In the genomic region with DNA sequence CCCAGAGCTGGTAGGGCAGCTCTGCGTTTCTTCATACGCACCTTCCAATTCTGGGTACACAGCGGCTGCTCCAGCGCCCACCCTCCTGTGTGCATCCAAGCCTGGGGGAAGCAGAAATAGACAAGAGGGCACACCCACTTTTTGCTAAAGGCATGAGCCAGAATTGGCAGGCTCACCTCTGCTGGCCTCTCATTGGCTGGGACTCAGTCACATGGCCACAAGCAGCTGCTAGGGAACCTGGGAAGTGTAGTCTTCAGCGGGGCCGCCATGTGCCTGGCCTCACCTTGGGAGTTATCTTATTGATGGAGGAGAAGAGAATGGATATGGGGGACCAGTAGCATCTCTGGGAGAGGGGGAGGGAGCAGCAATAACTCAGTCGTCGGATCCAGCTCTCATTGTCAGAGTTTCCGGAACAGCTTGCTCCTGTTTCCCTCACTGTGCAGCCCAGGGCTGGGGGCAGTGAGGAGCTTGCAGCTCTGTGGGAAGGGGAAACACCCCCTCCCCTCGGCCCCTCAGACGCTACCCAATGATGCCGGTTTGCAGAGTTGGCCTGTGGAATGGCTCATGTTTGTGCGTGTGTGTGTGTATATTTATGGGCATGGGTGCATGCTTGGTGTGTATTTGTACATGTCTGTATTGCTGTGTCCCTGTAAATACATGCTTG, we compare ENCODE assay signal across 8 cellular contexts. TPM values are rescaled to one million over a fixed set of nuclear protein-coding genes. Genes with fewer than 3 reads are reported as not detected.
DNase-seq lines count a peak whose midpoint lies in the region; ATAC-seq and TF ChIP-seq lines count a peak whose summit lies in the region.

No MANE protein-coding gene starts in this region.

- H3K27ac ChIP-seq in BLaER1 (0 out of 2 replicates have a peak overlapping the region, but pooled peaks have one; percentile 27), SJSA1 (no peak overlapping the region), uterus (no peak overlapping the region)

- peaks cover 16% of the 10 kb centered on the region for H3K36me3 ChIP-seq in BLaER1
- no peaks in the 10 kb centered on the region for H3K36me3 ChIP-seq in MG63
- no peaks in the 10 kb centered on the region for H3K36me3 ChIP-seq in SJSA1
- H3K36me3 ChIP-seq in uterus, result no peaks in the 10 kb centered on the region

- intact Hi-C loops in posterior cingulate gyrus (cut with DNase I) (loop anchor here (5.0 kb wide), 1 partner anchor 37 kb away; no protein-coding TSS in a partner anchor), uterus (cut with DNase I; ENCODE audit: low total_unique reads) (no loop called here)

- no peaks in the 10 kb centered on the region for H4K20me1 ChIP-seq in BLaER1

- TF ChIP-seq CTCF in uterus (IDR thresholded peaks at IDR 0.05), result no peak

- peak; percentile 70 for ATAC-seq in GM21390 (IDR thresholded peaks at IDR 0.05; ENCODE audit: unreplicated experiment)

- TF ChIP-seq POLR2A in uterus (IDR thresholded peaks at IDR 0.05), result no peak

- H3K4me3 ChIP-seq in BLaER1 (peak overlapping the region; percentile 20; the same call in 1 of the 2 replicates), MG63 (no peak overlapping the region), SJSA1 (no peak overlapping the region), uterus (no peak overlapping the region)

- peak overlapping the region; percentile 76 for H3K4me2 ChIP-seq in BLaER1

- H3K27me3 ChIP-seq in BLaER1 (no peaks in the 10 kb centered on the region), MG63 (no peaks in the 10 kb centered on the region), SJSA1 (replicated peaks) (no peaks in the 10 kb centered on the region), uterus (no peaks in the 10 kb centered on the region)

- H3K4me1 ChIP-seq in BLaER1 (peaks cover 29% of the 10 kb centered on the region), SJSA1 (replicated peaks) (peaks cover 29% of the 10 kb centered on the region), uterus (no peaks in the 10 kb centered on the region)

- DNase-seq in MG63 (peak; percentile 71), SJSA1 (ENCODE audit: low read depth in 1 of 2, low spot score in 2 of 2) (peak; percentile 40 to 71), glomerular visceral epithelial cell (ENCODE audit: extremely low spot score) (peak; percentile 42), posterior cingulate gyrus (peak; percentile 73 to 98 (median 88)), uterus (peak; percentile 72 to 73)
- peak; percentile 93 for DNase-seq in activated effector memory CD4-positive, alpha-beta T cell treated with anti-CD3 and anti-CD28 coated beads, Interleukin-2, amount 50 U/mL, for 16 hours

- H3K9me3 ChIP-seq in BLaER1 (no peaks in the 10 kb centered on the region), MG63 (no peaks in the 10 kb centered on the region), SJSA1 (replicated peaks) (no peaks in the 10 kb centered on the region), uterus (no peaks in the 10 kb centered on the region)

- H3K9ac ChIP-seq in BLaER1, result no peak overlapping the region

RNA-seq across cellular contexts. Expression of gene MIEF1, which starts 11.8 kb away (rescaled TPM):
- 32.3 and 32.7 TPM in 2 replicates for total RNA-seq in MG63 (2014; rRNA removed; shearing (Covaris generic); ENCODE audit: low replicate concordance)
- 20.9 and 22.9 TPM in 2 replicates for total RNA-seq in SJSA1 (2014; rRNA removed; shearing (Covaris generic))
- 10 to 100 TPM in 3 of 4 donors, 1 to 10 TPM in 1; 6.9 to 23.3 (median 20.6) TPM for total RNA-seq in uterus

RNA-seq across cellular contexts. Expression of gene ATF4, which starts 30.1 kb away (rescaled TPM):
- 345 and 436 TPM in 2 replicates for total RNA-seq in MG63 (2014; rRNA removed; shearing (Covaris generic); ENCODE audit: low replicate concordance)
- 225 and 281 TPM in 2 replicates for total RNA-seq in SJSA1 (2014; rRNA removed; shearing (Covaris generic))
- 100 to 1,000 TPM; 105 to 351 (median 293) TPM for total RNA-seq in uterus

RNA-seq across cellular contexts. Expression of gene MGAT3, which starts 33.5 kb away (rescaled TPM):
- 0.20 TPM in 1 of 2 replicates, not detected in the other for total RNA-seq in MG63 (2014; rRNA removed; shearing (Covaris generic); ENCODE audit: low replicate concordance)
- total RNA-seq in SJSA1 (2014; rRNA removed; shearing (Covaris generic)), result 3.9 and 4.3 TPM in 2 replicates
- 10 to 100 TPM in 1 of 4 donors, 1 to 10 TPM in 1, under 1 TPM in 1, not detected in 1; 0.26 to 11.8 (median 9.5) TPM for total RNA-seq in uterus

RNA-seq across cellular contexts. Expression of gene RPS19BP1, which starts 42.3 kb away (rescaled TPM):
- total RNA-seq in MG63 (2014; rRNA removed; shearing (Covaris generic); ENCODE audit: low replicate concordance), result 138 and 161 TPM in 2 replicates
- 177 and 263 TPM in 2 replicates for total RNA-seq in SJSA1 (2014; rRNA removed; shearing (Covaris generic))
- total RNA-seq in uterus, result 100 to 1,000 TPM in 1 of 4 donors, 10 to 100 TPM in 3; 24.5 to 125 (median 50.7) TPM

Comparison
In these comparisons a context has a peak if more than half of its experiments do, and no peak if none do; other contexts are left out.
1. DNase-seq: peak in every context shown above with its lines; median percentile 93 in activated effector memory CD4-positive, alpha-beta T cell treated with anti-CD3 and anti-CD28 coated beads, Interleukin-2, amount 50 U/mL, for 16 hours; 88 in posterior cingulate gyrus; 72 in uterus; 71 in MG63; 56 in SJSA1; 42 in glomerular visceral epithelial cell.